ENCODE assay signal across 1 cellular context in the genomic region with DNA sequence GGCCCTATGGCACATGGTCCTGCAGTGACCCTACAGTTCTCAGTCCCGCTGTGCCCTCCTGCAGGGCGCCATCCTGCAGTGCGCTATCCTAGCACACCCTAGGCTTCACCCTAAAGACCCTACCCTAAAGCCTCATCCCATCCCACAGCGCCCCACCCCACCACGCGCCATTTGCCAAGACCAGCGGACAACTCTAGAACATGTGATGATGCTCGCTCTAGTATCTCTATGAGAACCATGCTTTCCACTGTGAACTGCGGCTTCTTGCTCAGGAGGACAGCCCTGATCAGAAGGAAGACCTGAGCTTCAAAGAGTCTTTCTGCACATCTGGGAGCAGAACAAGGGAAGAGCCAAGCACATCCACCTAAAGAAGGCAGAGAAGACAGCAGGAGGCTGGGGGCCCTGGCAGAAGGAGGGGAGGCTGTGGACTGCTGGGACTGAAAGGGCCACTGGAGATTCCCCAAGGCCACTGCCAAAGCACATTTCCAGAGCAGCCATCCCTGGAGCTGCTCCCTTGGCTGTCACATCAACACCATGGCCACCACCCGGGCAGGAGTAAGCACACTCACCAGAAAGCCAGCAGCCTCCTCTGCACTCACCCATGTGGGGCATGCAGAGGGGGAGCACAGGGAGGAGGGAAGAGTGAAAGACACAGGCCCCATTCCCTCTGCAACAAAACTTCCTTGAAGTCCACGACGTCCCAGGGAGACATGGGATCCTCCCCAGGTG.
TF ChIP-seq lines count a peak whose summit lies in the region.

No MANE protein-coding gene starts in this region.

TF ChIP-seq in HepG2, 621 proteins besides CTCF, POLR2A, EP300 and RAD21:
- TF ChIP-seq, protein P1, sequence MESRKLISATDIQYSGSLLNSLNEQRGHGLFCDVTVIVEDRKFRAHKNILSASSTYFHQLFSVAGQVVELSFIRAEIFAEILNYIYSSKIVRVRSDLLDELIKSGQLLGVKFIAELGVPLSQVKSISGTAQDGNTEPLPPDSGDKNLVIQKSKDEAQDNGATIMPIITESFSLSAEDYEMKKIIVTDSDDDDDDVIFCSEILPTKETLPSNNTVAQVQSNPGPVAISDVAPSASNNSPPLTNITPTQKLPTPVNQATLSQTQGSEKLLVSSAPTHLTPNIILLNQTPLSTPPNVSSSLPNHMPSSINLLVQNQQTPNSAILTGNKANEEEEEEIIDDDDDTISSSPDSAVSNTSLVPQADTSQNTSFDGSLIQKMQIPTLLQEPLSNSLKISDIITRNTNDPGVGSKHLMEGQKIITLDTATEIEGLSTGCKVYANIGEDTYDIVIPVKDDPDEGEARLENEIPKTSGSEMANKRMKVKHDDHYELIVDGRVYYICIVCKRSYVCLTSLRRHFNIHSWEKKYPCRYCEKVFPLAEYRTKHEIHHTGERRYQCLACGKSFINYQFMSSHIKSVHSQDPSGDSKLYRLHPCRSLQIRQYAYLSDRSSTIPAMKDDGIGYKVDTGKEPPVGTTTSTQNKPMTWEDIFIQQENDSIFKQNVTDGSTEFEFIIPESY (CRISPR knock-in tag; IDR thresholded peaks at IDR 0.05), result peak; percentile 24; the same call in 1 of the 2 replicates
- TF ChIP-seq NRL (CRISPR knock-in tag; IDR thresholded peaks at IDR 0.05; ENCODE audit: borderline replicate concordance) (0 out of 2 replicates have a peak, but pooled peaks have one; percentile 1), MTERF4 (CRISPR knock-in tag; IDR thresholded peaks at IDR 0.05) (no peak), ZNF687 (CRISPR knock-in tag; IDR thresholded peaks at IDR 0.05) (peak; percentile 12; the same call in 1 of the 2 replicates)
